In genomic region chr16:85523602-85524364, GRCh38 we compare ENCODE assay signal across 9 cellular contexts.
DNase-seq lines count a peak whose midpoint lies in the region; ATAC-seq, FAIRE-seq and TF ChIP-seq lines count a peak whose summit lies in the region.
"Had no signal": no experiment of that assay in that cellular context is flagged by ENCODE, and none has a peak within 500 bp of the region (broad histone marks: within the 10 kb centered on the region; RNA-seq: fewer than 3 reads in every experiment).

No MANE protein-coding gene starts in this region.

- CTCF ChIA-PET in A549 (lab: Yijun Ruan, JAX) = interaction anchor here (0.8 to 3.8 kb wide), 10 partner anchors 8 to 108 kb away, joined by 3 to 19 read pairs (median 4); no protein-coding TSS in a partner anchor
- CTCF ChIA-PET in WTC11 (lab: Charles Lee) = interaction anchor here (0.7 to 2.0 kb wide), 15 partner anchors 9 to 193 kb away, joined by 3 to 14 read pairs (median 4); no protein-coding TSS in a partner anchor

- H3K36me3 Mint-ChIP-seq in WTC11 = 0 out of 2 replicates have a peak, but pooled peaks cover 3% of the 10 kb centered on the region

- TF ChIP-seq POLR2A in A549 (IDR thresholded peaks at IDR 0.05; ENCODE audit: low read length) = no peak

- H3K27ac ChIP-seq in A549 (peak overlapping the region; percentile 77 to 95), HUES6 (ENCODE audit: low read depth, low read length) (peak overlapping the region; percentile 65; the same call in 1 of the 2 replicates), keratinocyte (ENCODE audit: control insufficient read depth, insufficient read depth, low read length) (no peak overlapping the region)

- H3K9me3 ChIP-seq in A549 (no peaks in the 10 kb centered on the region), HUES6 (ENCODE audit: control insufficient read depth, insufficient read depth, low read depth, low read length) (no peaks in the 10 kb centered on the region), keratinocyte (ENCODE audit: control insufficient read depth, low read depth, low read length) (no peaks in the 10 kb centered on the region)

- H3K9ac ChIP-seq in HUES6 (ENCODE audit: low read length) = peak overlapping the region; percentile 56
- H3K9ac ChIP-seq in keratinocyte (ENCODE audit: control insufficient read depth, extremely low read depth, insufficient read depth, low read length) = peak overlapping the region; percentile 2

- H3K36me3 ChIP-seq in HUES6 (ENCODE audit: control insufficient read depth, insufficient read depth, low read length) (no peaks in the 10 kb centered on the region), keratinocyte (ENCODE audit: control insufficient read depth in 2 of 2, extremely low read depth in 1 of 2, insufficient read depth in 2 of 2, low read length in 2 of 2) (no peaks in the 10 kb centered on the region)

- H3K79me2 ChIP-seq in keratinocyte (ENCODE audit: control insufficient read depth, insufficient read depth, low read length) = no peaks in the 10 kb centered on the region

- H3K4me1 ChIP-seq in A549 = peaks cover 32% of the 10 kb centered on the region
- H3K4me1 ChIP-seq in HUES6 (ENCODE audit: control insufficient read depth, insufficient read depth, low read length) = peaks cover 38% of the 10 kb centered on the region
- peaks cover 34% of the 10 kb centered on the region for H3K4me1 ChIP-seq in keratinocyte (ENCODE audit: control insufficient read depth, extremely low read depth, insufficient read depth, low read length)

- dilution Hi-C loops in keratinocyte (cut with MboI; ENCODE audit: extremely low pct_ligation_motif_present, low sequenced_read_pairs) = no loop called here

- no peak for TF ChIP-seq RAD21 in A549 (conservative IDR thresholded peaks at IDR 0.05 in 1 of 2, IDR thresholded peaks at IDR 0.05 in 1 of 2)

- no peak overlapping the region for H3K4me3 Mint-ChIP-seq in WTC11
- H3K4me3 Mint-ChIP-seq: activated T-helper 1 cell treated with anti-CD3 and anti-CD28 coated beads, Interleukin-12 subunit alpha, Interleukin-12 subunit beta, Interleukin-2, Interleukin-4 antibody, amounts not matched to agents 30 ng/mL and 10 ng/mL and 1 ng/mL, durations not matched to agents 14 hours and 24 hours and 36 hours had no signal

- no peak overlapping the region for H2AFZ ChIP-seq in keratinocyte (ENCODE audit: control insufficient read depth, low read length)

- no peak for FAIRE-seq in A549 (lab: Jason Lieb, UNC)
- no peak for FAIRE-seq in keratinocyte (lab: Jason Lieb, UNC)

- TF ChIP-seq CTCF in A549 (IDR thresholded peaks at IDR 0.05) (no peak), WTC11 (IDR thresholded peaks at IDR 0.05) (no peak), keratinocyte (optimal IDR thresholded peaks at IDR 0.05 in 1 of 3, IDR thresholded peaks at IDR 0.05 in 1 of 3, conservative IDR thresholded peaks at IDR 0.05 in 1 of 3; ENCODE audit: extremely low read depth in 1 of 3, insufficient read depth in 2 of 3, low read length in 3 of 3) (no peak)

- no peaks in the 10 kb centered on the region for H3K27me3 Mint-ChIP-seq in WTC11 (ENCODE audit: low read depth)

- TF ChIP-seq EP300 in A549 (IDR thresholded peaks at IDR 0.05) = no peak

- H3K4me3 ChIP-seq in A549 (no peak overlapping the region), HUES6 (ENCODE audit: low read depth, low read length) (no peak overlapping the region), keratinocyte (ENCODE audit: control insufficient read depth in 2 of 3, extremely low read depth in 1 of 3, insufficient read depth in 2 of 3, low read depth in 1 of 3, low read length in 3 of 3) (no peak overlapping the region)

- no peak for DNase-seq in A549 (ENCODE audit: low read depth in 1 of 2, low spot score in 1 of 2)
- DNase-seq in WTC11 (ENCODE audit: low spot score) = peak; percentile 70
- no peak for DNase-seq in keratinocyte (ENCODE audit: low read depth, low spot score)

- no peak overlapping the region; the same call in 1 of the 2 replicates for H3K27ac Mint-ChIP-seq in WTC11
- H3K27ac Mint-ChIP-seq: activated T-helper 1 cell treated with anti-CD3 and anti-CD28 coated beads, Interleukin-12 subunit alpha, Interleukin-12 subunit beta, Interleukin-2, Interleukin-4 antibody, amounts not matched to agents 30 ng/mL and 10 ng/mL and 1 ng/mL, durations not matched to agents 14 hours and 24 hours and 36 hours had no signal

- H3K4me2 ChIP-seq in A549 = peak overlapping the region; percentile 60
- H3K4me2 ChIP-seq in keratinocyte (ENCODE audit: control insufficient read depth, extremely low read depth, insufficient read depth, low read depth, low read length) = peak overlapping the region; percentile 30

- no peaks in the 10 kb centered on the region for H3K9me1 ChIP-seq in keratinocyte (ENCODE audit: control insufficient read depth, extremely low read depth, insufficient read depth, low read length)

- H3K9me3 Mint-ChIP-seq in WTC11 = peaks cover 9% of the 10 kb centered on the region
- H3K9me3 Mint-ChIP-seq: activated T-helper 1 cell treated with anti-CD3 and anti-CD28 coated beads, Interleukin-12 subunit alpha, Interleukin-12 subunit beta, Interleukin-2, Interleukin-4 antibody, amounts not matched to agents 30 ng/mL and 10 ng/mL and 1 ng/mL, durations not matched to agents 14 hours and 24 hours and 36 hours had no signal

- POLR2A ChIA-PET in A549 (lab: Yijun Ruan, JAX) (interaction anchor here (1.5 to 2.7 kb wide), 2 partner anchors 9 to 29 kb away, joined by 8 to 10 read pairs; no protein-coding TSS in a partner anchor), WTC11 (lab: Charles Lee) (interaction anchor here (1.2 kb wide), 1 partner anchor 30 kb away, joined by 3 read pairs; no protein-coding TSS in a partner anchor)

- peak in 1 of 2 experiments; percentile 26; a peak in 3 of 6 replicates for ATAC-seq in A549
- peak; percentile 88 for ATAC-seq in WTC11
- ATAC-seq in HG02678 (IDR thresholded peaks at IDR 0.05; ENCODE audit: unreplicated experiment) = no peak
- ATAC-seq in HG02884 (IDR thresholded peaks at IDR 0.05; ENCODE audit: unreplicated experiment) = no peak
- no peak for ATAC-seq in HG02610 (IDR thresholded peaks at IDR 0.05; ENCODE audit: unreplicated experiment)
- ATAC-seq in HG03175 (IDR thresholded peaks at IDR 0.05; ENCODE audit: unreplicated experiment) = no peak

- H4K20me1 ChIP-seq in keratinocyte (ENCODE audit: control insufficient read depth, extremely low read depth, insufficient read depth, low read length) = no peaks in the 10 kb centered on the region

- H3K27me3 ChIP-seq in HUES6 (ENCODE audit: control insufficient read depth, insufficient read depth, low read length) (no peaks in the 10 kb centered on the region), keratinocyte (ENCODE audit: control insufficient read depth, extremely low read depth, insufficient read depth, low read length) (peaks cover 4% of the 10 kb centered on the region)

- H3K4me1 Mint-ChIP-seq in WTC11 = peaks cover 45% of the 10 kb centered on the region

- WGBS in A549 (ENCODE audit: missing lambda C conversion rate) = 72% methylated on average over 3 of the region's 22 CpGs

TF ChIP-seq in A549, 52 proteins besides CTCF, POLR2A, EP300 and RAD21 (continues in another document):
- TF ChIP-seq HDAC2 (IDR thresholded peaks at IDR 0.05) (no peak), HEYL (CRISPR knock-in tag; IDR thresholded peaks at IDR 0.05) (no peak), RNF2 (IDR thresholded peaks at IDR 0.05; ENCODE audit: borderline replicate concordance, low read depth) (no peak), HES2 (IDR thresholded peaks at IDR 0.05) (no peak), KDM5A (IDR thresholded peaks at IDR 0.05) (no peak), ELK1 (IDR thresholded peaks at IDR 0.05; ENCODE audit: low read depth, low read length) (no peak), SMC3 (IDR thresholded peaks at IDR 0.05) (no peak), FOSL2 (IDR thresholded peaks at IDR 0.05) (no peak), FOSL2 (CRISPR knock-in tag; IDR thresholded peaks at IDR 0.05) (no peak), KDM1A (IDR thresholded peaks at IDR 0.05; ENCODE audit: low read depth) (no peak)

TF ChIP-seq in WTC11, 78 proteins besides CTCF, POLR2A, EP300 and RAD21 (continues in another document):
- no peak for TF ChIP-seq IRF1 (CRISPR knock-in tag; IDR thresholded peaks at IDR 0.05)
- TF ChIP-seq FOXJ3 (CRISPR knock-in tag; IDR thresholded peaks at IDR 0.05; ENCODE audit: borderline replicate concordance) = no peak
- TF ChIP-seq ZNF423 (CRISPR knock-in tag; IDR thresholded peaks at IDR 0.05) = peak; percentile 34; the same call in 1 of the 2 replicates
- TF ChIP-seq ZNF121 (CRISPR knock-in tag; IDR thresholded peaks at IDR 0.05) = 0 out of 2 replicates have a peak, but pooled peaks have one; percentile 5
- no peak for TF ChIP-seq ZNF232 (CRISPR knock-in tag; IDR thresholded peaks at IDR 0.05)
- no peak; the same call in 1 of the 2 replicates for TF ChIP-seq FOXP1 (CRISPR knock-in tag; IDR thresholded peaks at IDR 0.05; ENCODE audit: borderline replicate concordance)
- no peak for TF ChIP-seq MLX (CRISPR knock-in tag; IDR thresholded peaks at IDR 0.05)
- no peak for TF ChIP-seq ZNF219 (CRISPR knock-in tag; IDR thresholded peaks at IDR 0.05; ENCODE audit: borderline replicate concordance)
